9 cellular contexts compared by ENCODE assay signal in the genomic region with DNA sequence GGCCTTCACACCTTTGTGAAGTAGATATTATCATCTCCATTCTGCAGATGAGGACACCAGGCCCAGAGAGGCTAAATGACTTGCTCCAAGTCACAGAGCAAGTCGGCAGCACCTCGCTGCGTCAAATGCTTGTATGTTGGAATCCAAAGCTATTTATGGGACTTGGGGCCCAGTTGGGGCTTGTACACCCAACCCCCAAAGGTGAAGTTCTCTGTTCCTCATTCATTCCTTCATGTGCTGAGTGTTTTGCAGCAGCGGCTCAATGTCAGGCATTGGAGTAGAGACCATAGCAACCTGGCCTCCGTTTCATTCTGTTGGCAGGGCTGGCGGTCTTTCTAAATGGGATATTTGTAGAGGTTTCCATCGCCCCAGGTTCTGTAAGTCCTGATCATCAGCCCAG.
DNase-seq lines count a peak whose midpoint lies in the region; ATAC-seq and TF ChIP-seq lines count a peak whose summit lies in the region.
"Had no signal": no experiment of that assay in that cellular context is flagged by ENCODE, and none has a peak within 500 bp of the region (broad histone marks: within the 10 kb centered on the region; RNA-seq: fewer than 3 reads in every experiment).

No MANE protein-coding gene starts in this region.

- H3K4me3 Mint-ChIP-seq in activated naive CD8-positive, alpha-beta T cell = peak overlapping the region; percentile 74

- TF ChIP-seq EP300 in SK-N-SH (IDR thresholded peaks at IDR 0.05; ENCODE audit: borderline replicate concordance in 1 of 2, low read depth in 1 of 2, low read length in 1 of 2) = no peak

- H3K9ac ChIP-seq in SK-N-SH = no peak overlapping the region

- no peak for TF ChIP-seq RAD21 in SK-N-SH (IDR thresholded peaks at IDR 0.05; ENCODE audit: low read length)

- H3K36me3 ChIP-seq in DOHH2 (ENCODE audit: control insufficient read depth, low read length) = no peaks in the 10 kb centered on the region
- no peaks in the 10 kb centered on the region for H3K36me3 ChIP-seq in SK-N-SH (replicated peaks in 1 of 2; ENCODE audit: control insufficient read depth in 1 of 2, insufficient read depth in 2 of 2, low read length in 1 of 2)

- POLR2A ChIA-PET in SK-N-SH (lab: Yijun Ruan, JAX) = no interaction called here

- H3K9me2 ChIP-seq in DOHH2 (replicated peaks; ENCODE audit: control insufficient read depth, low read length) (no peaks in the 10 kb centered on the region), SK-N-SH (no peaks in the 10 kb centered on the region)

- H3K9me3 ChIP-seq in DOHH2 (ENCODE audit: control insufficient read depth, insufficient read depth, low read length) (no peaks in the 10 kb centered on the region), SK-N-SH (no peaks in the 10 kb centered on the region)

- in situ Hi-C loops in ACHN (cut with HindIII; ENCODE audit: low pct_ligation_motif_present, low pct_unique_long_range_greater_than_20kb, low sequenced_read_pairs) = no loop called here

- peak overlapping the region; percentile 96 for H3K27ac ChIP-seq in DOHH2 (ENCODE audit: low read depth, low read length)
- H3K27ac ChIP-seq in SK-N-SH (ENCODE audit: low read depth in 2 of 2, low read length in 1 of 2) = no peak overlapping the region

- H3K4me2 ChIP-seq in DOHH2 (ENCODE audit: low read length) (peak overlapping the region; percentile 82), SK-N-SH (no peak overlapping the region)

- CTCF ChIA-PET in SK-N-SH (lab: Yijun Ruan, JAX) = interaction anchor here (1.2 to 1.3 kb wide), 2 partner anchors 29 to 70 kb away, joined by 3 to 4 read pairs; no protein-coding TSS in a partner anchor

- 81% methylated on average over 7 of the region's 7 CpGs for WGBS in SK-N-SH (ENCODE audit: low lambda C conversion rate)

- no peak for DNase-seq in ACHN
- DNase-seq in nucleus accumbens (lab: John Stamatoyannopoulos, UW) = no peak
- no peak for DNase-seq in SK-N-SH

- peak overlapping the region; percentile 54 for H3K27ac Mint-ChIP-seq in activated naive CD8-positive, alpha-beta T cell

- H3K4me3 ChIP-seq in DOHH2 (ENCODE audit: low read length) (peak overlapping the region; percentile 64), SK-N-SH (ENCODE audit: low read depth in 2 of 2, low read length in 1 of 2) (no peak overlapping the region)
- H3K4me3 ChIP-seq: lung had no signal

- ATAC-seq in GM19455 (IDR thresholded peaks at IDR 0.05; ENCODE audit: unreplicated experiment) (peak; percentile 16), HG03432 (IDR thresholded peaks at IDR 0.05; ENCODE audit: unreplicated experiment) (peak; percentile 18), GM19463 (IDR thresholded peaks at IDR 0.05; ENCODE audit: unreplicated experiment) (no peak)

- H3K79me2 ChIP-seq in DOHH2 (ENCODE audit: control insufficient read depth, low read length) (0 out of 2 replicates have a peak, but pooled peaks cover 4% of the 10 kb centered on the region), SK-N-SH (ENCODE audit: insufficient read depth) (no peaks in the 10 kb centered on the region)

- H4K20me1 ChIP-seq in DOHH2 (ENCODE audit: control insufficient read depth, insufficient read depth, low read depth, low read length) (no peaks in the 10 kb centered on the region), SK-N-SH (ENCODE audit: insufficient read depth) (no peaks in the 10 kb centered on the region)

- no peaks in the 10 kb centered on the region for H3K36me3 Mint-ChIP-seq in activated naive CD8-positive, alpha-beta T cell

- TF ChIP-seq CTCF in DOHH2 (IDR thresholded peaks at IDR 0.05; ENCODE audit: low read depth, low read length, poor library complexity, severe bottlenecking) (no peak), SK-N-SH (IDR thresholded peaks at IDR 0.05) (no peak)

- no peak overlapping the region for H2AFZ ChIP-seq in SK-N-SH (ENCODE audit: low read depth)

- H3K27me3 ChIP-seq in DOHH2 (ENCODE audit: control insufficient read depth, low read length) = no peaks in the 10 kb centered on the region
- no peaks in the 10 kb centered on the region for H3K27me3 ChIP-seq in SK-N-SH (ENCODE audit: insufficient read depth)

- H3K4me1 Mint-ChIP-seq in activated naive CD8-positive, alpha-beta T cell (ENCODE audit: low read depth) = peaks cover 53% of the 10 kb centered on the region

- H3K4me1 ChIP-seq in DOHH2 (ENCODE audit: control insufficient read depth, low read length) = peaks cover 89% of the 10 kb centered on the region
- H3K4me1 ChIP-seq in SK-N-SH (ENCODE audit: control insufficient read depth in 1 of 2, insufficient read depth in 2 of 2, low read depth in 1 of 2, low read length in 1 of 2) = peaks cover 4 to 7% of the 10 kb centered on the region in 2 experiments; a peak in 1 of 4 replicates

- H3K9me3 Mint-ChIP-seq in activated naive CD8-positive, alpha-beta T cell (ENCODE audit: low read depth) = no peaks in the 10 kb centered on the region

- H3K27me3 Mint-ChIP-seq in activated naive CD8-positive, alpha-beta T cell = peaks cover 1% of the 10 kb centered on the region

- H3F3A ChIP-seq in DOHH2 (ENCODE audit: control insufficient read depth, insufficient read depth) (peaks cover 60% of the 10 kb centered on the region), SK-N-SH (replicated peaks; ENCODE audit: insufficient read depth) (no peaks in the 10 kb centered on the region)

TF ChIP-seq in SK-N-SH, 30 proteins besides CTCF, POLR2A, EP300 and RAD21:
- TF ChIP-seq, protein P1, sequence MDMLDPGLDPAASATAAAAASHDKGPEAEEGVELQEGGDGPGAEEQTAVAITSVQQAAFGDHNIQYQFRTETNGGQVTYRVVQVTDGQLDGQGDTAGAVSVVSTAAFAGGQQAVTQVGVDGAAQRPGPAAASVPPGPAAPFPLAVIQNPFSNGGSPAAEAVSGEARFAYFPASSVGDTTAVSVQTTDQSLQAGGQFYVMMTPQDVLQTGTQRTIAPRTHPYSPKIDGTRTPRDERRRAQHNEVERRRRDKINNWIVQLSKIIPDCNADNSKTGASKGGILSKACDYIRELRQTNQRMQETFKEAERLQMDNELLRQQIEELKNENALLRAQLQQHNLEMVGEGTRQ (IDR thresholded peaks at IDR 0.05; ENCODE audit: borderline replicate concordance, low read depth, low read length) = no peak
- TF ChIP-seq CHD2 (IDR thresholded peaks at IDR 0.05; ENCODE audit: low read length, partially characterized antibody) (no peak), RFX5 (IDR thresholded peaks at IDR 0.05; ENCODE audit: low read length) (no peak)
